ENCODE assay signal across 1 cellular context in the genomic region with DNA sequence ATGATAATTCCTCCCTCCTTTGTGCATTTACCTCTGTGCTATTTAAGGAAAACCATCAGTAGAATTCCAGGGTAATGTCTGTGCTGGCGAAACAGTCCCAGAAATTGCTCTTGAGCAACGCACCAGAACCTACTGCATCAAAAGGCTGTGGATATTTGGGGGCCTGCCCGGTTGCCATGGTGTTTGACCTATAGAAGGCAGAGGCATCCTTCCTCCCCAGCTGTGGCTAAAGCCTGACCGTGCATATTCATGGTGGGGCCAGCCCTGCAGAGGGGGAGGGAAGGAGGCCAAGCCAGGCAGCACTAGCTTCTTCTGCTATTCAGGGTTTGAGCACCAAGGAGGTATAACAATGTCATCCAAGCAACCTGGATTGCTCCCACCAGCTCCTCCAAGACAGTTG.
TF ChIP-seq lines count a peak whose summit lies in the region.

No MANE protein-coding gene starts in this region.

TF ChIP-seq in GM23338, 12 proteins besides CTCF, POLR2A, EP300 and RAD21 (continued from another document):
- TF ChIP-seq, protein P1, sequence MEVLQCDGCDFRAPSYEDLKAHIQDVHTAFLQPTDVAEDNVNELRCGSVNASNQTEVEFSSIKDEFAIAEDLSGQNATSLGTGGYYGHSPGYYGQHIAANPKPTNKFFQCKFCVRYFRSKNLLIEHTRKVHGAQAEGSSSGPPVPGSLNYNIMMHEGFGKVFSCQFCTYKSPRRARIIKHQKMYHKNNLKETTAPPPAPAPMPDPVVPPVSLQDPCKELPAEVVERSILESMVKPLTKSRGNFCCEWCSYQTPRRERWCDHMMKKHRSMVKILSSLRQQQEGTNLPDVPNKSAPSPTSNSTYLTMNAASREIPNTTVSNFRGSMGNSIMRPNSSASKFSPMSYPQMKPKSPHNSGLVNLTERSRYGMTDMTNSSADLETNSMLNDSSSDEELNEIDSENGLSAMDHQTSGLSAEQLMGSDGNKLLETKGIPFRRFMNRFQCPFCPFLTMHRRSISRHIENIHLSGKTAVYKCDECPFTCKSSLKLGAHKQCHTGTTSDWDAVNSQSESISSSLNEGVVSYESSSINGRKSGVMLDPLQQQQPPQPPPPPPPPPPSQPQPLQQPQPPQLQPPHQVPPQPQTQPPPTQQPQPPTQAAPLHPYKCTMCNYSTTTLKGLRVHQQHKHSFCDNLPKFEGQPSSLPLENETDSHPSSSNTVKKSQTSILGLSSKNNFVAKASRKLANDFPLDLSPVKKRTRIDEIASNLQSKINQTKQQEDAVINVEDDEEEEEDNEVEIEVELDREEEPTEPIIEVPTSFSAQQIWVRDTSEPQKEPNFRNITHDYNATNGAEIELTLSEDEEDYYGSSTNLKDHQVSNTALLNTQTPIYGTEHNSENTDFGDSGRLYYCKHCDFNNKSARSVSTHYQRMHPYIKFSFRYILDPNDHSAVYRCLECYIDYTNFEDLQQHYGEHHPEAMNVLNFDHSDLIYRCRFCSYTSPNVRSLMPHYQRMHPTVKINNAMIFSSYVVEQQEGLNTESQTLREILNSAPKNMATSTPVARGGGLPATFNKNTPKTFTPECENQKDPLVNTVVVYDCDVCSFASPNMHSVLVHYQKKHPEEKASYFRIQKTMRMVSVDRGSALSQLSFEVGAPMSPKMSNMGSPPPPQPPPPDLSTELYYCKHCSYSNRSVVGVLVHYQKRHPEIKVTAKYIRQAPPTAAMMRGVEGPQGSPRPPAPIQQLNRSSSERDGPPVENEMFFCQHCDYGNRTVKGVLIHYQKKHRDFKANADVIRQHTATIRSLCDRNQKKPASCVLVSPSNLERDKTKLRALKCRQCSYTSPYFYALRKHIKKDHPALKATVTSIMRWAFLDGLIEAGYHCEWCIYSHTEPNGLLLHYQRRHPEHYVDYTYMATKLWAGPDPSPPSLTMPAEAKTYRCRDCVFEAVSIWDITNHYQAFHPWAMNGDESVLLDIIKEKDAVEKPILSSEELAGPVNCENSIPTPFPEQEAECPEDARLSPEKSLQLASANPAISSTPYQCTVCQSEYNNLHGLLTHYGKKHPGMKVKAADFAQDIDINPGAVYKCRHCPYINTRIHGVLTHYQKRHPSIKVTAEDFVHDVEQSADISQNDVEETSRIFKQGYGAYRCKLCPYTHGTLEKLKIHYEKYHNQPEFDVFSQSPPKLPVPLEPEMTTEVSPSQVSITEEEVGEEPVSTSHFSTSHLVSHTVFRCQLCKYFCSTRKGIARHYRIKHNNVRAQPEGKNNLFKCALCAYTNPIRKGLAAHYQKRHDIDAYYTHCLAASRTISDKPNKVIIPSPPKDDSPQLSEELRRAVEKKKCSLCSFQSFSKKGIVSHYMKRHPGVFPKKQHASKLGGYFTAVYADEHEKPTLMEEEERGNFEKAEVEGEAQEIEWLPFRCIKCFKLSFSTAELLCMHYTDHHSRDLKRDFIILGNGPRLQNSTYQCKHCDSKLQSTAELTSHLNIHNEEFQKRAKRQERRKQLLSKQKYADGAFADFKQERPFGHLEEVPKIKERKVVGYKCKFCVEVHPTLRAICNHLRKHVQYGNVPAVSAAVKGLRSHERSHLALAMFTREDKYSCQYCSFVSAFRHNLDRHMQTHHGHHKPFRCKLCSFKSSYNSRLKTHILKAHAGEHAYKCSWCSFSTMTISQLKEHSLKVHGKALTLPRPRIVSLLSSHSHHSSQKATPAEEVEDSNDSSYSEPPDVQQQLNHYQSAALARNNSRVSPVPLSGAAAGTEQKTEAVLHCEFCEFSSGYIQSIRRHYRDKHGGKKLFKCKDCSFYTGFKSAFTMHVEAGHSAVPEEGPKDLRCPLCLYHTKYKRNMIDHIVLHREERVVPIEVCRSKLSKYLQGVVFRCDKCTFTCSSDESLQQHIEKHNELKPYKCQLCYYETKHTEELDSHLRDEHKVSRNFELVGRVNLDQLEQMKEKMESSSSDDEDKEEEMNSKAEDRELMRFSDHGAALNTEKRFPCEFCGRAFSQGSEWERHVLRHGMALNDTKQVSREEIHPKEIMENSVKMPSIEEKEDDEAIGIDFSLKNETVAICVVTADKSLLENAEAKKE (CRISPR knock-in tag; IDR thresholded peaks at IDR 0.05): no peak
- no peak for TF ChIP-seq POLR2AphosphoS5 (IDR thresholded peaks at IDR 0.05; ENCODE audit: low read depth)
